ENCODE assay signal across 22 cellular contexts in genomic region chr4:5930456-5930855, GRCh38. TPM values are rescaled to one million over a fixed set of nuclear protein-coding genes. Genes with fewer than 3 reads are reported as not detected.
"Had no signal": no experiment of that assay in that cellular context is flagged by ENCODE, and none has a peak within 500 bp of the region (broad histone marks: within the 10 kb centered on the region; RNA-seq: fewer than 3 reads in every experiment).

No MANE protein-coding gene starts in this region.

- H3K9ac ChIP-seq: neural progenitor cell had no signal

- H3K27me3 ChIP-seq: vagina had no signal

- DNase-seq: cortex of kidney; effector memory CD8-positive, alpha-beta T cell; gastrocnemius medialis; heart right ventricle; hippocampal formation; kidney glomerular epithelial cell; left ventricle myocardium superior; lower lobe of right lung; naive thymus-derived CD4-positive, alpha-beta T cell; right cardiac atrium; sigmoid colon; stimulated activated naive B cell treated with anti-CD40 and anti-IgM and Interleukin-4, amounts not matched to agents 10 μg/mL and 1 μg/mL and 100 μg/mL, for 72 hours; transverse colon; upper lobe of right lung had no signal

- H3K4me1 Mint-ChIP-seq: memory B cell, mesothelial cell of epicardium had no signal

- H3K27ac Mint-ChIP-seq: effector memory CD8-positive, alpha-beta T cell; memory B cell; mesothelial cell of epicardium; naive thymus-derived CD4-positive, alpha-beta T cell; neural progenitor cell; stimulated activated naive B cell treated with anti-CD40 and anti-IgM and Interleukin-4, amounts not matched to agents 10 μg/mL and 1 μg/mL and 100 μg/mL, for 72 hours; stimulated activated naive CD8-positive, alpha-beta T cell treated with anti-CD3 and anti-CD28 coated beads, Interleukin-15, Interleukin-2, amounts not matched to agents 100 ng/mL and 50 ng/mL, for 24 hours had no signal

- ATAC-seq: effector memory CD8-positive, alpha-beta T cell; gastrocnemius medialis; heart right ventricle; left ventricle myocardium superior; lower lobe of right lung; naive thymus-derived CD4-positive, alpha-beta T cell; right cardiac atrium; stimulated activated naive B cell treated with anti-CD40 and anti-IgM and Interleukin-4, amounts not matched to agents 10 μg/mL and 1 μg/mL and 100 μg/mL, for 72 hours; upper lobe of right lung had no signal

- H3K4me3 ChIP-seq: gastrocnemius medialis, heart right ventricle, lower lobe of right lung, neural progenitor cell, prostate gland, sigmoid colon, suprapubic skin, transverse colon, upper lobe of right lung, vagina had no signal

- H3K27ac ChIP-seq: gastrocnemius medialis, heart right ventricle, lower lobe of right lung, neural progenitor cell, prostate gland, sigmoid colon, suprapubic skin, transverse colon, upper lobe of right lung, vagina had no signal

- H3K4me2 ChIP-seq: neural progenitor cell had no signal

- H3K9me3 ChIP-seq: gastrocnemius medialis, heart right ventricle, lower lobe of right lung, prostate gland, sigmoid colon, suprapubic skin, transverse colon, upper lobe of right lung, vagina had no signal

- H3K9me3 Mint-ChIP-seq: effector memory CD8-positive, alpha-beta T cell; memory B cell; mesothelial cell of epicardium; nephron; neural progenitor cell; stimulated activated naive CD8-positive, alpha-beta T cell treated with anti-CD3 and anti-CD28 coated beads, Interleukin-15, Interleukin-2, amounts not matched to agents 100 ng/mL and 50 ng/mL, for 24 hours had no signal

- H3K36me3 Mint-ChIP-seq: memory B cell; mesothelial cell of epicardium; naive thymus-derived CD4-positive, alpha-beta T cell; neural progenitor cell; stimulated activated naive B cell treated with anti-CD40 and anti-IgM and Interleukin-4, amounts not matched to agents 10 μg/mL and 1 μg/mL and 100 μg/mL, for 72 hours had no signal

- H3K36me3 ChIP-seq: gastrocnemius medialis, heart right ventricle, lower lobe of right lung, neural progenitor cell, prostate gland, sigmoid colon, suprapubic skin, transverse colon, upper lobe of right lung, vagina had no signal

- H3K4me3 Mint-ChIP-seq: effector memory CD8-positive, alpha-beta T cell; memory B cell; mesothelial cell of epicardium; naive thymus-derived CD4-positive, alpha-beta T cell; nephron; neural progenitor cell; stimulated activated naive B cell treated with anti-CD40 and anti-IgM and Interleukin-4, amounts not matched to agents 10 μg/mL and 1 μg/mL and 100 μg/mL, for 72 hours; stimulated activated naive CD8-positive, alpha-beta T cell treated with anti-CD3 and anti-CD28 coated beads, Interleukin-15, Interleukin-2, amounts not matched to agents 100 ng/mL and 50 ng/mL, for 24 hours had no signal

- H3K4me1 ChIP-seq: gastrocnemius medialis, heart right ventricle, lower lobe of right lung, neural progenitor cell, prostate gland, sigmoid colon, suprapubic skin, transverse colon, upper lobe of right lung, vagina had no signal

- H2AFZ ChIP-seq: neural progenitor cell had no signal

RNA-seq across cellular contexts. Expression of gene CRMP1, which starts 37.6 kb away (rescaled TPM):
- polyA plus RNA-seq: naive thymus-derived CD4-positive, alpha-beta T cell had no signal
